Comparison of ENCODE assay signal across 1 cellular context in the genomic region with DNA sequence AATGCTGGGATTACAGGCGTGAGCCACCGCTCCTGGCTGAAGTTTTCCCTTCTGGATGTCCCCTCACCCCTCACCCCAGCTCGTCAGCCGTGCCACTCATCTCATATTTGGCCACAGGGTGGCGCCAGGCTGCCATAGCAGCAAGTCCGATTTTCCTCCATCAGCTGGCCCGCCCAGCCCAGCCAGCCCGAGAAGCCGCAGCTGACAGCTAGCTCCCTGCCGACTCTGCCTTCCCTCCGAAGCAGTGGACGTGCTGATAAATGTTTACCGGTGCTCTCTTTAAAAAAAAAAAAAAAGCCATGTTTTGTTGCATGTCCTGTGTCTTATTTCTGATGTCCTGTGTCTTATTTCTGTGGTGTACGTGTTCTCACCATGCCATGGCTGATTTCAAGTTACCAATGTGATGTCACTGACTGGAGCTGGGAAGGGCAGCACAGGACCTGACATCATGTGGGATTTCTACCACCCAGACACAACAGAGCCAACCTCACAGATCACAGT.
TF ChIP-seq lines count a peak whose summit lies in the region.

No MANE protein-coding gene starts in this region.

TF ChIP-seq in K562, 482 proteins besides CTCF, POLR2A, EP300 and RAD21 (continued from another document and continues in another):
- TF ChIP-seq E2F5 (CRISPR knock-in tag; IDR thresholded peaks at IDR 0.05), result no peak
- TF ChIP-seq MTA1 (IDR thresholded peaks at IDR 0.05; ENCODE audit: borderline replicate concordance), result no peak
- TF ChIP-seq ILF3 (IDR thresholded peaks at IDR 0.05; ENCODE audit: borderline replicate concordance), result no peak
- peak; percentile 26; the same call in 1 of the 2 replicates for TF ChIP-seq CXXC5 (CRISPR knock-in tag; IDR thresholded peaks at IDR 0.05)
- TF ChIP-seq, protein P1, sequence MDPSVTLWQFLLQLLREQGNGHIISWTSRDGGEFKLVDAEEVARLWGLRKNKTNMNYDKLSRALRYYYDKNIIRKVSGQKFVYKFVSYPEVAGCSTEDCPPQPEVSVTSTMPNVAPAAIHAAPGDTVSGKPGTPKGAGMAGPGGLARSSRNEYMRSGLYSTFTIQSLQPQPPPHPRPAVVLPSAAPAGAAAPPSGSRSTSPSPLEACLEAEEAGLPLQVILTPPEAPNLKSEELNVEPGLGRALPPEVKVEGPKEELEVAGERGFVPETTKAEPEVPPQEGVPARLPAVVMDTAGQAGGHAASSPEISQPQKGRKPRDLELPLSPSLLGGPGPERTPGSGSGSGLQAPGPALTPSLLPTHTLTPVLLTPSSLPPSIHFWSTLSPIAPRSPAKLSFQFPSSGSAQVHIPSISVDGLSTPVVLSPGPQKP (CRISPR knock-in tag; IDR thresholded peaks at IDR 0.05), result no peak
- no peak for TF ChIP-seq NFIX (CRISPR knock-in tag; IDR thresholded peaks at IDR 0.05; ENCODE audit: low read depth)
- TF ChIP-seq, protein P2, sequence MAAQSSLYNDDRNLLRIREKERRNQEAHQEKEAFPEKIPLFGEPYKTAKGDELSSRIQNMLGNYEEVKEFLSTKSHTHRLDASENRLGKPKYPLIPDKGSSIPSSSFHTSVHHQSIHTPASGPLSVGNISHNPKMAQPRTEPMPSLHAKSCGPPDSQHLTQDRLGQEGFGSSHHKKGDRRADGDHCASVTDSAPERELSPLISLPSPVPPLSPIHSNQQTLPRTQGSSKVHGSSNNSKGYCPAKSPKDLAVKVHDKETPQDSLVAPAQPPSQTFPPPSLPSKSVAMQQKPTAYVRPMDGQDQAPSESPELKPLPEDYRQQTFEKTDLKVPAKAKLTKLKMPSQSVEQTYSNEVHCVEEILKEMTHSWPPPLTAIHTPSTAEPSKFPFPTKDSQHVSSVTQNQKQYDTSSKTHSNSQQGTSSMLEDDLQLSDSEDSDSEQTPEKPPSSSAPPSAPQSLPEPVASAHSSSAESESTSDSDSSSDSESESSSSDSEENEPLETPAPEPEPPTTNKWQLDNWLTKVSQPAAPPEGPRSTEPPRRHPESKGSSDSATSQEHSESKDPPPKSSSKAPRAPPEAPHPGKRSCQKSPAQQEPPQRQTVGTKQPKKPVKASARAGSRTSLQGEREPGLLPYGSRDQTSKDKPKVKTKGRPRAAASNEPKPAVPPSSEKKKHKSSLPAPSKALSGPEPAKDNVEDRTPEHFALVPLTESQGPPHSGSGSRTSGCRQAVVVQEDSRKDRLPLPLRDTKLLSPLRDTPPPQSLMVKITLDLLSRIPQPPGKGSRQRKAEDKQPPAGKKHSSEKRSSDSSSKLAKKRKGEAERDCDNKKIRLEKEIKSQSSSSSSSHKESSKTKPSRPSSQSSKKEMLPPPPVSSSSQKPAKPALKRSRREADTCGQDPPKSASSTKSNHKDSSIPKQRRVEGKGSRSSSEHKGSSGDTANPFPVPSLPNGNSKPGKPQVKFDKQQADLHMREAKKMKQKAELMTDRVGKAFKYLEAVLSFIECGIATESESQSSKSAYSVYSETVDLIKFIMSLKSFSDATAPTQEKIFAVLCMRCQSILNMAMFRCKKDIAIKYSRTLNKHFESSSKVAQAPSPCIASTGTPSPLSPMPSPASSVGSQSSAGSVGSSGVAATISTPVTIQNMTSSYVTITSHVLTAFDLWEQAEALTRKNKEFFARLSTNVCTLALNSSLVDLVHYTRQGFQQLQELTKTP (IDR thresholded peaks at IDR 0.05; ENCODE audit: low read depth in 1 of 2, partially characterized antibody in 2 of 2), result no peak
- TF ChIP-seq E2F8 (IDR thresholded peaks at IDR 0.05; ENCODE audit: low read depth, partially characterized antibody), result no peak
- TF ChIP-seq, protein P3, sequence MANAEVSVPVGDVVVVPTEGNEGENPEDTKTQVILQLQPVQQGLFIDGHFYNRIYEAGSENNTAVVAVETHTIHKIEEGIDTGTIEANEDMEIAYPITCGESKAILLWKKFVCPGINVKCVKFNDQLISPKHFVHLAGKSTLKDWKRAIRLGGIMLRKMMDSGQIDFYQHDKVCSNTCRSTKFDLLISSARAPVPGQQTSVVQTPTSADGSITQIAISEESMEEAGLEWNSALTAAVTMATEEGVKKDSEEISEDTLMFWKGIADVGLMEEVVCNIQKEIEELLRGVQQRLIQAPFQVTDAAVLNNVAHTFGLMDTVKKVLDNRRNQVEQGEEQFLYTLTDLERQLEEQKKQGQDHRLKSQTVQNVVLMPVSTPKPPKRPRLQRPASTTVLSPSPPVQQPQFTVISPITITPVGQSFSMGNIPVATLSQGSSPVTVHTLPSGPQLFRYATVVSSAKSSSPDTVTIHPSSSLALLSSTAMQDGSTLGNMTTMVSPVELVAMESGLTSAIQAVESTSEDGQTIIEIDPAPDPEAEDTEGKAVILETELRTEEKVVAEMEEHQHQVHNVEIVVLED (CRISPR knock-in tag; IDR thresholded peaks at IDR 0.05), result no peak
- TF ChIP-seq ZNF384 (IDR thresholded peaks at IDR 0.05; ENCODE audit: low read depth, low read length), result peak; percentile 46
- TF ChIP-seq MCM2 (IDR thresholded peaks at IDR 0.05; ENCODE audit: low read depth), result no peak
- no peak for TF ChIP-seq HEY1 (CRISPR knock-in tag; IDR thresholded peaks at IDR 0.05; ENCODE audit: borderline replicate concordance)
- TF ChIP-seq ZNF263 (CRISPR knock-in tag; IDR thresholded peaks at IDR 0.05; ENCODE audit: borderline replicate concordance), result no peak; the same call in 1 of the 2 replicates
- TF ChIP-seq CREM (IDR thresholded peaks at IDR 0.05; ENCODE audit: low read depth), result peak; percentile 58; the same call in 1 of the 2 replicates
- TF ChIP-seq ARID4B (CRISPR knock-in tag; IDR thresholded peaks at IDR 0.05), result peak; percentile 85
- no peak for TF ChIP-seq ZNF778 (CRISPR knock-in tag; IDR thresholded peaks at IDR 0.05)
- TF ChIP-seq, protein P4, sequence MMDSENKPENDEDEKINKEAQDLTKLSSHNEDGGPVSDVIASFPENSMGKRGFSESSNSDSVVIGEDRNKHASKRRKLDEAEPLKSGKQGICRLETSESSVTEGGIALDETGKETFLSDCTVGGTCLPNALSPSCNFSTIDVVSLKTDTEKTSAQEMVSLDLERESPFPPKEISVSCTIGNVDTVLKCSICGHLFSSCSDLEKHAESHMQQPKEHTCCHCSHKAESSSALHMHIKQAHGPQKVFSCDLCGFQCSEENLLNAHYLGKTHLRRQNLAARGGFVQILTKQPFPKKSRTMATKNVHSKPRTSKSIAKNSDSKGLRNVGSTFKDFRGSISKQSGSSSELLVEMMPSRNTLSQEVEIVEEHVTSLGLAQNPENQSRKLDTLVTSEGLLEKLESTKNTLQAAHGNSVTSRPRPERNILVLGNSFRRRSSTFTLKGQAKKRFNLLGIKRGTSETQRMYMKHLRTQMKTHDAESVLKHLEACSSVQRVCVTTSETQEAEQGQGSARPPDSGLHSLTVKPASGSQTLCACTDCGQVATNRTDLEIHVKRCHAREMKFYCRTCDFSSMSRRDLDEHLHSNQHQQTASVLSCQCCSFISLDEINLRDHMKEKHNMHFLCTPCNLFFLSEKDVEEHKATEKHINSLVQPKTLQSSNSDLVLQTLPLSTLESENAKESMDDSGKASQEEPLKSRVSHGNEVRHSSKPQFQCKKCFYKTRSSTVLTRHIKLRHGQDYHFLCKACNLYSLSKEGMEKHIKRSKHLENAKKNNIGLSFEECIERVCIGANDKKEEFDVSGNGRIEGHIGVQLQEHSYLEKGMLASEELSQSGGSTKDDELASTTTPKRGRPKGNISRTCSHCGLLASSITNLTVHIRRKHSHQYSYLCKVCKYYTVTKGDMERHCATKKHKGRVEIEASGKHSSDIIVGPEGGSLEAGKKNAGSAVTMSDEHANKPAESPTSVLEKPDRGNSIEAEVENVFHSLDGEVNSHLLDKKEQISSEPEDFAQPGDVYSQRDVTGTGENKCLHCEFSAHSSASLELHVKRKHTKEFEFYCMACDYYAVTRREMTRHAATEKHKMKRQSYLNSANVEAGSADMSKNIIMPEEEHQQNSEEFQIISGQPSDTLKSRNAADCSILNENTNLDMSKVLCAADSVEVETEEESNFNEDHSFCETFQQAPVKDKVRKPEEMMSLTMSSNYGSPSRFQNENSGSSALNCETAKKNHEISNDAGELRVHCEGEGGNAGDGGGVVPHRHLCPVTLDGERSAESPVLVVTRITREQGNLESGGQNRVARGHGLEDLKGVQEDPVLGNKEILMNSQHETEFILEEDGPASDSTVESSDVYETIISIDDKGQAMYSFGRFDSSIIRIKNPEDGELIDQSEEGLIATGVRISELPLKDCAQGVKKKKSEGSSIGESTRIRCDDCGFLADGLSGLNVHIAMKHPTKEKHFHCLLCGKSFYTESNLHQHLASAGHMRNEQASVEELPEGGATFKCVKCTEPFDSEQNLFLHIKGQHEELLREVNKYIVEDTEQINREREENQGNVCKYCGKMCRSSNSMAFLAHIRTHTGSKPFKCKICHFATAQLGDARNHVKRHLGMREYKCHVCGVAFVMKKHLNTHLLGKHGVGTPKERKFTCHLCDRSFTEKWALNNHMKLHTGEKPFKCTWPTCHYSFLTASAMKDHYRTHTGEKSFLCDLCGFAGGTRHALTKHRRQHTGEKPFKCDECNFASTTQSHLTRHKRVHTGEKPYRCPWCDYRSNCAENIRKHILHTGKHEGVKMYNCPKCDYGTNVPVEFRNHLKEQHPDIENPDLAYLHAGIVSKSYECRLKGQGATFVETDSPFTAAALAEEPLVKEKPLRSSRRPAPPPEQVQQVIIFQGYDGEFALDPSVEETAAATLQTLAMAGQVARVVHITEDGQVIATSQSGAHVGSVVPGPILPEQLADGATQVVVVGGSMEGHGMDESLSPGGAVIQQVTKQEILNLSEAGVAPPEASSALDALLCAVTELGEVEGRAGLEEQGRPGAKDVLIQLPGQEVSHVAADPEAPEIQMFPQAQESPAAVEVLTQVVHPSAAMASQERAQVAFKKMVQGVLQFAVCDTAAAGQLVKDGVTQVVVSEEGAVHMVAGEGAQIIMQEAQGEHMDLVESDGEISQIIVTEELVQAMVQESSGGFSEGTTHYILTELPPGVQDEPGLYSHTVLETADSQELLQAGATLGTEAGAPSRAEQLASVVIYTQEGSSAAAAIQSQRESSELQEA (IDR thresholded peaks at IDR 0.05; ENCODE audit: low read depth), result no peak
- TF ChIP-seq PTTG1 (tag; IDR thresholded peaks at IDR 0.05; ENCODE audit: low read depth), result no peak
- TF ChIP-seq MEIS2 (IDR thresholded peaks at IDR 0.05; ENCODE audit: partially characterized antibody), result peak; percentile 30
- TF ChIP-seq ERF (CRISPR knock-in tag; IDR thresholded peaks at IDR 0.05), result no peak
- no peak for TF ChIP-seq LCOR (CRISPR knock-in tag; IDR thresholded peaks at IDR 0.05)
- TF ChIP-seq BHLHE40 (IDR thresholded peaks at IDR 0.05; ENCODE audit: low read length), result 0 out of 2 replicates have a peak, but pooled peaks have one; percentile 39
- no peak for TF ChIP-seq NFE2 (IDR thresholded peaks at IDR 0.05; ENCODE audit: low read depth)
- TF ChIP-seq ZSCAN32 (CRISPR knock-in tag; IDR thresholded peaks at IDR 0.05), result no peak
- peak; percentile 84; the same call in 1 of the 2 replicates for TF ChIP-seq RB1 (IDR thresholded peaks at IDR 0.05; ENCODE audit: low read depth)
- TF ChIP-seq NR2C1 (IDR thresholded peaks at IDR 0.05), result no peak
- no peak for TF ChIP-seq NR2C1 (tag; IDR thresholded peaks at IDR 0.05)
